In the genomic region with DNA sequence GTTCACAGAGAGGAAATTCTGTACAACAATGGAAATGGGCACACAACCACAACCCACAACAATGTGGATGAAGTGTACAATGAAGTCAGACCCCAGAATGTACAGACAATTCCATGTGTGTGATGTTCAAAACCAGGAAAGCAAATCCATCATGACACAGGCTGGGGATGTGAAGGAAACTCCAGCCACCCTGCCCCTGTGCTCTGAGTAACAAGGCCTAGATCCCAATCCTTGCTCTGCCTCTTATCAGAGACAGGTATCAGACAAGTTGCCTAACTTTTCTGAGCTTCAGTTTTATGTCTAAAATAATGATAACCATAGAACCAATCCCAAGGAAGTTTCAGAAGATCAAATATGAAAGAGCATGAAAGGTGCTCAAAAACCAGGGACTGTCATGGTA, we compare ENCODE assay signal across 14 cellular contexts. TPM values are rescaled to one million over a fixed set of nuclear protein-coding genes. Genes with fewer than 3 reads are reported as not detected.
DNase-seq lines count a peak whose midpoint lies in the region; ATAC-seq and TF ChIP-seq lines count a peak whose summit lies in the region.
"Had no signal": no experiment of that assay in that cellular context is flagged by ENCODE, and none has a peak within 500 bp of the region (broad histone marks: within the 10 kb centered on the region; RNA-seq: fewer than 3 reads in every experiment).

No MANE protein-coding gene starts in this region.

- peak overlapping the region; percentile 99 for H3K27ac Mint-ChIP-seq in Caco-2 (ENCODE audit: unreplicated experiment)
- peak overlapping the region; percentile 96 for H3K27ac Mint-ChIP-seq in activated naive CD8-positive, alpha-beta T cell
- peak overlapping the region; percentile 94 to 97 for H3K27ac Mint-ChIP-seq in natural killer cell treated with Interleukin-12 subunit alpha and Interleukin-12 subunit beta and Interleukin-15 and Interleukin-18, amount 100 ng/mL, for 72 hours
- no peak overlapping the region for H3K27ac Mint-ChIP-seq in CD8-positive, alpha-beta T cell

- H3K4me1 Mint-ChIP-seq in Caco-2 (ENCODE audit: low read depth, unreplicated experiment): peaks cover 7% of the 10 kb centered on the region
- peaks cover 11% of the 10 kb centered on the region for H3K4me1 Mint-ChIP-seq in activated naive CD8-positive, alpha-beta T cell (ENCODE audit: low read depth)
- peaks cover 13 to 16% of the 10 kb centered on the region in 2 donors for H3K4me1 Mint-ChIP-seq in natural killer cell treated with Interleukin-12 subunit alpha and Interleukin-12 subunit beta and Interleukin-15 and Interleukin-18, amount 100 ng/mL, for 72 hours (ENCODE audit: low read depth in 2 of 2)
- peaks cover 14% of the 10 kb centered on the region for H3K4me1 Mint-ChIP-seq in CD8-positive, alpha-beta T cell (ENCODE audit: low read depth)

- POLR2A ChIA-PET in Caco-2 (lab: Charles Lee): interaction anchor here (0.8 kb wide), 1 partner anchor 64 kb away, joined by 3 read pairs; a partner anchor contains a TSS
- POLR2A ChIA-PET in CD8-positive, alpha-beta T cell (lab: Charles Lee): no interaction called here

- no peak for TF ChIP-seq CTCF in Caco-2 (IDR thresholded peaks at IDR 0.05; ENCODE audit: insufficient read depth in 1 of 2, low read depth in 1 of 2, low read length in 1 of 2, severe bottlenecking in 1 of 2, unreplicated experiment in 1 of 2)
- TF ChIP-seq CTCF in CD8-positive, alpha-beta T cell (IDR thresholded peaks at IDR 0.05): no peak

- BruUV-seq in Caco-2 (replicated peaks; lab: Mats Ljungman, UMichigan): no TSS peak

- H3K36me3 ChIP-seq in Caco-2 (ENCODE audit: control insufficient read depth, insufficient read depth, low read length): peaks cover 2% of the 10 kb centered on the region; the same call in 1 of the 2 replicates
- H3K36me3 ChIP-seq in HUES64 (ENCODE audit: insufficient read depth, low read length): no peaks in the 10 kb centered on the region; the same call in 1 of the 2 replicates
- H3K36me3 ChIP-seq in CD8-positive, alpha-beta T cell (ENCODE audit: insufficient read depth, low read length): no peaks in the 10 kb centered on the region
- H3K36me3 ChIP-seq: SJCRH30, tibial artery, WERI-Rb-1 had no signal

- H3K27ac ChIP-seq in HUES64 (ENCODE audit: low read depth, low read length): no peak overlapping the region
- H3K27ac ChIP-seq in CD8-positive, alpha-beta T cell (ENCODE audit: low read depth, low read length): no peak overlapping the region
- H3K27ac ChIP-seq: HL-60, SJCRH30, WERI-Rb-1 had no signal

- peaks cover 49% of the 10 kb centered on the region for H3K36me3 Mint-ChIP-seq in Caco-2 (ENCODE audit: insufficient read depth, unreplicated experiment)
- H3K36me3 Mint-ChIP-seq in activated naive CD8-positive, alpha-beta T cell: no peaks in the 10 kb centered on the region
- peaks cover 11% of the 10 kb centered on the region for H3K36me3 Mint-ChIP-seq in natural killer cell treated with Interleukin-12 subunit alpha and Interleukin-12 subunit beta and Interleukin-15 and Interleukin-18, amount 100 ng/mL, for 72 hours
- peaks cover 3% of the 10 kb centered on the region for H3K36me3 Mint-ChIP-seq in CD8-positive, alpha-beta T cell

- no peak for DNase-seq in Caco-2
- DNase-seq in natural killer cell treated with Interleukin-12 subunit alpha and Interleukin-12 subunit beta and Interleukin-15 and Interleukin-18, amount 100 ng/mL, for 72 hours (ENCODE audit: low spot score): no peak
- DNase-seq in HPDE6-E6E7 (ENCODE audit: extremely low spot score): no peak
- DNase-seq in kidney glomerular epithelial cell (lab: John Stamatoyannopoulos, UW): no peak
- no peak for DNase-seq in CD8-positive, alpha-beta T cell
- DNase-seq: activated gamma-delta T cell treated with Interleukin-2 at 50 U/mL for 16 hours, DMS153, NCI-H446, SJCRH30, tibial artery, WERI-Rb-1 had no signal

- ATAC-seq in natural killer cell treated with Interleukin-12 subunit alpha and Interleukin-12 subunit beta and Interleukin-15 and Interleukin-18, amount 100 ng/mL, for 72 hours: no peak
- no peak for ATAC-seq in CD8-positive, alpha-beta T cell

- H3K27me3 ChIP-seq in Caco-2 (replicated peaks; ENCODE audit: control insufficient read depth, insufficient read depth, low read length): no peaks in the 10 kb centered on the region
- H3K27me3 ChIP-seq in HUES64 (ENCODE audit: insufficient read depth, low read length): no peaks in the 10 kb centered on the region
- H3K27me3 ChIP-seq in CD8-positive, alpha-beta T cell (ENCODE audit: insufficient read depth, low read length): no peaks in the 10 kb centered on the region
- H3K27me3 ChIP-seq: SJCRH30, tibial artery had no signal

- H3K9me3 ChIP-seq in Caco-2 (no peaks in the 10 kb centered on the region), HUES64 (ENCODE audit: insufficient read depth, low read depth, low read length) (no peaks in the 10 kb centered on the region)
- H3K9me3 ChIP-seq in CD8-positive, alpha-beta T cell (ENCODE audit: low read length): no peaks in the 10 kb centered on the region
- H3K9me3 ChIP-seq: SJCRH30, tibial artery had no signal

- H3K9ac ChIP-seq in HUES64 (ENCODE audit: low read depth, low read length): no peak overlapping the region

- CTCF ChIA-PET in Caco-2 (lab: Charles Lee): interaction anchor here (0.6 to 0.8 kb wide), 2 partner anchors 69 to 75 kb away, joined by 3 to 4 read pairs; no protein-coding TSS in a partner anchor
- CTCF ChIA-PET in CD8-positive, alpha-beta T cell (lab: Charles Lee): interaction anchor here (1.1 to 5.5 kb wide), 4 partner anchors 21 to 317 kb away, joined by 3 to 32 read pairs (median 16); no protein-coding TSS in a partner anchor

- intact Hi-C loops in Caco-2 (cut with micrococcal nuclease; ENCODE audit: unreplicated experiment): no loop called here
- intact Hi-C loops in CD8-positive, alpha-beta T cell (cut with DNase I, micrococcal nuclease): no loop called here

- no peak overlapping the region for H3K4me3 ChIP-seq in Caco-2 (ENCODE audit: low read depth, low read length)
- H3K4me3 ChIP-seq in HUES64 (ENCODE audit: low read length): peak overlapping the region; percentile 84; the same call in 1 of the 2 replicates
- no peak overlapping the region for H3K4me3 ChIP-seq in CD8-positive, alpha-beta T cell (ENCODE audit: low read depth, low read length)

- H3K4me1 ChIP-seq in Caco-2 (peaks cover 6% of the 10 kb centered on the region), HUES64 (ENCODE audit: insufficient read depth, low read length) (0 out of 2 replicates have a peak, but pooled peaks cover 4% of the 10 kb centered on the region)
- peaks cover 8% of the 10 kb centered on the region for H3K4me1 ChIP-seq in CD8-positive, alpha-beta T cell (ENCODE audit: insufficient read depth, low read length)

- no peaks in the 10 kb centered on the region for H3K9me3 Mint-ChIP-seq in Caco-2 (ENCODE audit: unreplicated experiment)
- H3K9me3 Mint-ChIP-seq in activated naive CD8-positive, alpha-beta T cell (ENCODE audit: low read depth): no peaks in the 10 kb centered on the region
- H3K9me3 Mint-ChIP-seq in natural killer cell treated with Interleukin-12 subunit alpha and Interleukin-12 subunit beta and Interleukin-15 and Interleukin-18, amount 100 ng/mL, for 72 hours: no peaks in the 10 kb centered on the region
- H3K9me3 Mint-ChIP-seq in CD8-positive, alpha-beta T cell: no peaks in the 10 kb centered on the region

- no peak overlapping the region for H3K4me3 Mint-ChIP-seq in Caco-2 (ENCODE audit: unreplicated experiment)
- peak overlapping the region; percentile 97 for H3K4me3 Mint-ChIP-seq in activated naive CD8-positive, alpha-beta T cell
- H3K4me3 Mint-ChIP-seq in natural killer cell treated with Interleukin-12 subunit alpha and Interleukin-12 subunit beta and Interleukin-15 and Interleukin-18, amount 100 ng/mL, for 72 hours: peak overlapping the region; percentile 83
- H3K4me3 Mint-ChIP-seq in CD8-positive, alpha-beta T cell: no peak overlapping the region

- no peaks in the 10 kb centered on the region for H3K27me3 Mint-ChIP-seq in Caco-2 (ENCODE audit: insufficient read depth, unreplicated experiment)
- no peaks in the 10 kb centered on the region for H3K27me3 Mint-ChIP-seq in activated naive CD8-positive, alpha-beta T cell
- H3K27me3 Mint-ChIP-seq in natural killer cell treated with Interleukin-12 subunit alpha and Interleukin-12 subunit beta and Interleukin-15 and Interleukin-18, amount 100 ng/mL, for 72 hours: no peaks in the 10 kb centered on the region
- no peaks in the 10 kb centered on the region for H3K27me3 Mint-ChIP-seq in CD8-positive, alpha-beta T cell (ENCODE audit: low read depth)

RNA-seq across cellular contexts. Expression of a gene that starts 1.8 kb away (rescaled TPM):
- 4.4 and 6.9 TPM in 2 replicates for total RNA-seq in Caco-2 (2022)
- 3.0 TPM for polyA plus RNA-seq in HUES64 (2013, experiment 1 of 2)
- polyA plus RNA-seq in HUES64 (2013, experiment 2 of 2): 4.1 TPM
- total RNA-seq in natural killer cell treated with Interleukin-12 subunit alpha and Interleukin-12 subunit beta and Interleukin-15 and Interleukin-18, amount 100 ng/mL, for 72 hours: 1 to 10 TPM; 4.6 to 7.0 TPM
- total RNA-seq in CD8-positive, alpha-beta T cell: 1 to 10 TPM in 1 of 2 experiments, under 1 TPM in 1; 0.76 to 1.2 TPM

Comparison
In these comparisons a context has a peak if more than half of its experiments do, and no peak if none do; other contexts are left out.
1. H3K4me3 Mint-ChIP-seq: peak in activated naive CD8-positive, alpha-beta T cell (single experiment) and natural killer cell treated with Interleukin-12 subunit alpha and Interleukin-12 subunit beta and Interleukin-15 and Interleukin-18, amount 100 ng/mL, for 72 hours (single experiment); none in Caco-2 (single experiment) and CD8-positive, alpha-beta T cell (single experiment).